ENCODE assay signal across 19 cellular contexts in genomic region chr4:84644087-84644486, GRCh38.
"Had no signal": no experiment of that assay in that cellular context is flagged by ENCODE, and none has a peak within 500 bp of the region (broad histone marks: within the 10 kb centered on the region; RNA-seq: fewer than 3 reads in every experiment).

No MANE protein-coding gene starts in this region.

- H3K36me3 ChIP-seq: thoracic aorta had no signal

- H3K27ac ChIP-seq: esophagus squamous epithelium, foreskin keratinocyte, skin epidermis, thoracic aorta, transverse colon had no signal

- DNase-seq: effector memory CD8-positive, alpha-beta T cell; esophagus squamous epithelium; foreskin keratinocyte; immature natural killer cell; kidney; left cardiac atrium; left ventricle myocardium superior; mesendoderm; naive thymus-derived CD8-positive, alpha-beta T cell; posterior cingulate gyrus; stimulated activated CD4-positive, alpha-beta T cell treated with anti-CD3 and anti-CD28 coated beads, Interleukin-2, amount 100 ng/mL, for 24 hours; stimulated activated CD4-positive, alpha-beta T cell treated with anti-CD3 and anti-CD28 coated beads, Interleukin-4, amount 100 ng/mL, for 4 hours; stimulated activated naive B cell treated with anti-CD40 and anti-IgM and Interleukin-4, amounts not matched to agents 10 μg/mL and 1 μg/mL and 100 μg/mL, for 72 hours; stimulated activated naive CD8-positive, alpha-beta T cell treated with anti-CD3 and anti-CD28 coated beads, Interleukin-15, amount 100 ng/mL, for 72 hours; substantia nigra; transverse colon had no signal

- H3K4me1 ChIP-seq: foreskin keratinocyte had no signal

- H3K4me3 ChIP-seq: esophagus squamous epithelium, lung, skin epidermis, thoracic aorta, transverse colon had no signal

- H3K27me3 ChIP-seq: esophagus squamous epithelium, foreskin keratinocyte, transverse colon had no signal

- H3K9me3 ChIP-seq: esophagus squamous epithelium, thoracic aorta, transverse colon had no signal
